15 cellular contexts compared by ENCODE assay signal in genomic region chr9:77016526-77017504, GRCh38. TPM values are rescaled to one million over a fixed set of nuclear protein-coding genes. Genes with fewer than 3 reads are reported as not detected.
DNase-seq lines count a peak whose midpoint lies in the region; ATAC-seq and TF ChIP-seq lines count a peak whose summit lies in the region.
"Had no signal": no experiment of that assay in that cellular context is flagged by ENCODE, and none has a peak within 500 bp of the region (broad histone marks: within the 10 kb centered on the region; RNA-seq: fewer than 3 reads in every experiment).

No MANE protein-coding gene starts in this region.

- 5% methylated on average over 47 of the region's 47 CpGs for WGBS in smooth muscle cell (ENCODE audit: low lambda C conversion rate)

- H4K20me1 ChIP-seq in smooth muscle cell (ENCODE audit: low read depth), result no peaks in the 10 kb centered on the region

- H3K27me3 ChIP-seq in smooth muscle cell (ENCODE audit: low read depth), result peaks cover 100% of the 10 kb centered on the region

- peaks cover 47% of the 10 kb centered on the region for H3K4me1 ChIP-seq in smooth muscle cell (ENCODE audit: low read depth)

- DNase-seq in activated T-cell treated with anti-CD3 and anti-CD28 coated beads, Interleukin-2, amount 50 U/mL, for 24 hours, result peak; percentile 33
- DNase-seq in activated T-cell treated with anti-CD3 and anti-CD28 coated beads, Interleukin-2, amount 50 U/mL, for 4 hours, result no peak
- DNase-seq in SK-N-MC (ENCODE audit: low read depth, low spot score) (no peak), smooth muscle cell (lab: John Stamatoyannopoulos, UW; ENCODE audit: unreplicated experiment) (no peak), NCI-H1092 (lab: John Stamatoyannopoulos, UW) (no peak), HFFc6 (no peak)
- DNase-seq: GDM1, NCI-H69 had no signal

- H3K27me3 Mint-ChIP-seq in activated T-cell treated with anti-CD3 and anti-CD28 coated beads, Interleukin-2, amount 50 U/mL, for 24 hours, result peaks cover 94% of the 10 kb centered on the region
- H3K27me3 Mint-ChIP-seq in activated T-cell treated with anti-CD3 and anti-CD28 coated beads, Interleukin-2, amount 50 U/mL, for 4 hours (ENCODE audit: low read depth), result peaks cover 87% of the 10 kb centered on the region
- peaks cover 77% of the 10 kb centered on the region for H3K27me3 Mint-ChIP-seq in HFFc6 (ENCODE audit: insufficient read depth)

- H3K9me3 Mint-ChIP-seq in activated T-cell treated with anti-CD3 and anti-CD28 coated beads, Interleukin-2, amount 50 U/mL, for 24 hours, result no peaks in the 10 kb centered on the region
- no peaks in the 10 kb centered on the region for H3K9me3 Mint-ChIP-seq in activated T-cell treated with anti-CD3 and anti-CD28 coated beads, Interleukin-2, amount 50 U/mL, for 4 hours
- peaks cover 4% of the 10 kb centered on the region; the same call in 1 of the 2 replicates for H3K9me3 Mint-ChIP-seq in HFFc6

- H2AFZ ChIP-seq in smooth muscle cell (ENCODE audit: low read depth), result no peak overlapping the region

- H3K27ac Mint-ChIP-seq in activated T-cell treated with anti-CD3 and anti-CD28 coated beads, Interleukin-2, amount 50 U/mL, for 24 hours, result no peak overlapping the region
- no peak overlapping the region for H3K27ac Mint-ChIP-seq in HFFc6

- H3K4me3 Mint-ChIP-seq in activated T-cell treated with anti-CD3 and anti-CD28 coated beads, Interleukin-2, amount 50 U/mL, for 24 hours, result no peak overlapping the region
- no peak overlapping the region for H3K4me3 Mint-ChIP-seq in activated T-cell treated with anti-CD3 and anti-CD28 coated beads, Interleukin-2, amount 50 U/mL, for 4 hours
- no peak overlapping the region for H3K4me3 Mint-ChIP-seq in HFFc6

- no peaks in the 10 kb centered on the region for H3K9me3 ChIP-seq in SK-N-MC (ENCODE audit: low read depth, low read length)
- H3K9me3 ChIP-seq in iPS-18c (ENCODE audit: control insufficient read depth, insufficient read depth, low read length), result peaks cover 5% of the 10 kb centered on the region
- no peaks in the 10 kb centered on the region for H3K9me3 ChIP-seq in smooth muscle cell (replicated peaks; ENCODE audit: low read depth)

- H3K36me3 Mint-ChIP-seq in activated T-cell treated with anti-CD3 and anti-CD28 coated beads, Interleukin-2, amount 50 U/mL, for 24 hours (ENCODE audit: low read depth), result no peaks in the 10 kb centered on the region
- no peaks in the 10 kb centered on the region for H3K36me3 Mint-ChIP-seq in activated T-cell treated with anti-CD3 and anti-CD28 coated beads, Interleukin-2, amount 50 U/mL, for 4 hours (ENCODE audit: insufficient read depth)
- no peaks in the 10 kb centered on the region for H3K36me3 Mint-ChIP-seq in HFFc6 (ENCODE audit: low read depth)

- TF ChIP-seq CTCF in smooth muscle cell (IDR thresholded peaks at IDR 0.05; ENCODE audit: borderline replicate concordance, insufficient read depth, poor library complexity, severe bottlenecking) (no peak), HFFc6 (IDR thresholded peaks at IDR 0.05) (no peak)

- H3K4me3 ChIP-seq in SK-N-MC (peak overlapping the region; percentile 60), iPS-18c (ENCODE audit: insufficient read depth, low read depth, low read length) (peak overlapping the region; percentile 52), smooth muscle cell (no peak overlapping the region)

- H3K9ac ChIP-seq in SK-N-MC (ENCODE audit: insufficient read length) (no peak overlapping the region), smooth muscle cell (ENCODE audit: low read depth) (no peak overlapping the region)

- H3K4me2 ChIP-seq in smooth muscle cell, result peak overlapping the region; percentile 48

- H3K4me1 Mint-ChIP-seq in activated T-cell treated with anti-CD3 and anti-CD28 coated beads, Interleukin-2, amount 50 U/mL, for 24 hours (ENCODE audit: low read depth), result peaks cover 37% of the 10 kb centered on the region
- peaks cover 30% of the 10 kb centered on the region for H3K4me1 Mint-ChIP-seq in activated T-cell treated with anti-CD3 and anti-CD28 coated beads, Interleukin-2, amount 50 U/mL, for 4 hours (ENCODE audit: low read depth)
- peaks cover 11% of the 10 kb centered on the region for H3K4me1 Mint-ChIP-seq in HFFc6 (ENCODE audit: low read depth)

- H3K27ac ChIP-seq in SK-N-MC, result no peak overlapping the region
- no peak overlapping the region for H3K27ac ChIP-seq in smooth muscle cell (ENCODE audit: low read depth)

- no peaks in the 10 kb centered on the region for H3F3A ChIP-seq in smooth muscle cell (ENCODE audit: low read depth)

- H3K79me2 ChIP-seq in smooth muscle cell (ENCODE audit: low read depth), result no peaks in the 10 kb centered on the region

- H3K36me3 ChIP-seq in SK-N-MC (ENCODE audit: insufficient read depth, low read length) (no peaks in the 10 kb centered on the region), smooth muscle cell (ENCODE audit: low read depth) (no peaks in the 10 kb centered on the region)

- no peak for ATAC-seq in activated T-cell treated with anti-CD3 and anti-CD28 coated beads, Interleukin-2, amount 50 U/mL, for 4 hours
- ATAC-seq in GM21447 (IDR thresholded peaks at IDR 0.05; ENCODE audit: unreplicated experiment), result no peak
- ATAC-seq: Right ventricle myocardium inferior had no signal

RNA-seq across cellular contexts. Expression of gene FOXB2, which starts 2.6 kb away (rescaled TPM):
- not detected for total RNA-seq in activated T-cell treated with anti-CD3 and anti-CD28 coated beads, Interleukin-2, amount 50 U/mL, for 4 hours
- total RNA-seq in smooth muscle cell, result not detected in 2 replicates
- polyA plus RNA-seq in smooth muscle cell, result not detected in 2 replicates
- not detected for total RNA-seq in HFFc6 (2021; fragmentation: NEBNext Ultra II Directional; extraction: Animal tissue kit (Norgen Biotek cat#: 25700))
- total RNA-seq: glomerular endothelial cell, lower leg skin, omental fat pad, Right ventricle myocardium inferior had no signal
- polyA plus RNA-seq: BJ had no signal
